In genomic region chr20:34311118-34312023, GRCh38 we compare ENCODE assay signal across 9 cellular contexts. TPM values are rescaled to one million over a fixed set of nuclear protein-coding genes. Genes with fewer than 3 reads are reported as not detected.
DNase-seq lines count a peak whose midpoint lies in the region; ATAC-seq, FAIRE-seq and TF ChIP-seq lines count a peak whose summit lies in the region.
"Had no signal": no experiment of that assay in that cellular context is flagged by ENCODE, and none has a peak within 500 bp of the region (broad histone marks: within the 10 kb centered on the region; RNA-seq: fewer than 3 reads in every experiment).

No MANE protein-coding gene starts in this region.

- peaks cover 18% of the 10 kb centered on the region for H3K4me1 Mint-ChIP-seq in stimulated activated naive CD8-positive, alpha-beta T cell treated with anti-CD3 and anti-CD28 coated beads, Interleukin-15, amount 100 ng/mL, for 72 hours

- H3K9me3 Mint-ChIP-seq in stimulated activated naive CD8-positive, alpha-beta T cell treated with anti-CD3 and anti-CD28 coated beads, Interleukin-15, amount 100 ng/mL, for 72 hours: no peaks in the 10 kb centered on the region

- H3K27ac Mint-ChIP-seq in stimulated activated naive CD8-positive, alpha-beta T cell treated with anti-CD3 and anti-CD28 coated beads, Interleukin-15, amount 100 ng/mL, for 72 hours: no peak overlapping the region

- H3K4me3 Mint-ChIP-seq in stimulated activated naive CD8-positive, alpha-beta T cell treated with anti-CD3 and anti-CD28 coated beads, Interleukin-15, amount 100 ng/mL, for 72 hours: peak overlapping the region; percentile 29 to 75

- H3K27me3 Mint-ChIP-seq in stimulated activated naive CD8-positive, alpha-beta T cell treated with anti-CD3 and anti-CD28 coated beads, Interleukin-15, amount 100 ng/mL, for 72 hours: peaks cover 26% of the 10 kb centered on the region

- H3K4me1 ChIP-seq in right lobe of liver: peaks cover 0 to 38% (median 11%) of the 10 kb centered on the region in 4 donors
- H3K4me1 ChIP-seq in aorta (ENCODE audit: control insufficient read depth in 1 of 2, insufficient read depth in 2 of 2, low read length in 2 of 2): no peaks in the 10 kb centered on the region

- ATAC-seq in stimulated activated naive CD8-positive, alpha-beta T cell treated with anti-CD3 and anti-CD28 coated beads, Interleukin-15, amount 100 ng/mL, for 72 hours: peak; percentile 2
- ATAC-seq in stimulated activated naive CD8-positive, alpha-beta T cell treated with anti-CD3 and anti-CD28 coated beads, Interleukin-15, Interleukin-2, amounts not matched to agents 100 U/mL and 50 U/mL, for 24 hours: no peak
- ATAC-seq in right lobe of liver: peak; percentile 77 to 87 (median 82)
- peak; percentile 51 for ATAC-seq in aorta (ENCODE audit: low FRiP score)

- H3K9me3 ChIP-seq in right lobe of liver (no peaks in the 10 kb centered on the region), aorta (ENCODE audit: control insufficient read depth, low read length) (no peaks in the 10 kb centered on the region)

- no peak overlapping the region for H3K4me3 ChIP-seq in bronchial epithelial cell (ENCODE audit: low read depth, low read length)
- H3K4me3 ChIP-seq in right lobe of liver: peak overlapping the region; percentile 21 to 57 (median 57)
- no peak overlapping the region for H3K4me3 ChIP-seq in aorta (ENCODE audit: low read length in 2 of 2)

- TF ChIP-seq CTCF in bronchial epithelial cell (IDR thresholded peaks at IDR 0.05; ENCODE audit: insufficient read depth, low read length, severe bottlenecking) (peak; percentile 16), right lobe of liver (IDR thresholded peaks at IDR 0.05) (peak in 1 of 4 donors; percentile 6)

- WGBS in right lobe of liver (ENCODE audit: insufficient coverage, low coverage, low lambda C conversion rate, missing lambda C conversion rate): 4% methylated on average over 29 of the region's 45 CpGs
- 10 to 11% methylated on average over 42 to 45 of the region's 45 CpGs for WGBS in aorta, 2 donors

- no peak for FAIRE-seq in bronchial epithelial cell (lab: Jason Lieb, UNC)
- FAIRE-seq: endometrium had no signal

- no peak for TF ChIP-seq POLR2A in right lobe of liver (IDR thresholded peaks at IDR 0.05)

- H3K27ac ChIP-seq in right lobe of liver: peak overlapping the region; percentile 21 to 91 (median 89)
- no peak overlapping the region for H3K27ac ChIP-seq in aorta (ENCODE audit: low read depth in 1 of 2, low read length in 2 of 2)

- intact Hi-C loops in right lobe of liver (cut with DNase I) (no loop called here), aorta (cut with DNase I) (loop anchor here (2.0 to 10.0 kb wide), 5 partner anchors 123 to 443 kb away; no protein-coding TSS in a partner anchor)

- no peaks in the 10 kb centered on the region for H3K36me3 ChIP-seq in bronchial epithelial cell (ENCODE audit: control insufficient read depth, insufficient read depth, low read length)
- no peaks in the 10 kb centered on the region for H3K36me3 ChIP-seq in right lobe of liver
- H3K36me3 ChIP-seq in aorta (ENCODE audit: control insufficient read depth in 1 of 2, insufficient read depth in 2 of 2, low read length in 1 of 2): no peaks in the 10 kb centered on the region

- H3K27me3 ChIP-seq in bronchial epithelial cell (ENCODE audit: control insufficient read depth, insufficient read depth, low read length): no peaks in the 10 kb centered on the region
- no peaks in the 10 kb centered on the region for H3K27me3 ChIP-seq in right lobe of liver
- no peaks in the 10 kb centered on the region for H3K27me3 ChIP-seq in aorta (ENCODE audit: control insufficient read depth in 1 of 2, insufficient read depth in 2 of 2, low read length in 1 of 2)

- peak in 1 of 2 donors; percentile 7 for DNase-seq in stimulated activated naive CD8-positive, alpha-beta T cell treated with anti-CD3 and anti-CD28 coated beads, Interleukin-15, amount 100 ng/mL, for 72 hours
- DNase-seq in stimulated activated naive CD8-positive, alpha-beta T cell treated with anti-CD3 and anti-CD28 coated beads, Interleukin-15, Interleukin-2, amounts not matched to agents 100 U/mL and 50 U/mL, for 24 hours: no peak
- DNase-seq in bronchial epithelial cell (ENCODE audit: low read depth) (no peak), right lobe of liver (peak; percentile 91 to 98 (median 97)), aorta (peak; percentile 55 to 82), inferior parietal cortex (ENCODE audit: extremely low spot score) (no peak)
- DNase-seq in stimulated activated naive CD4-positive, alpha-beta T cell treated with Interleukin-2 at 50 U/mL for 16 hours (lab: John Stamatoyannopoulos, UW): no peak
- DNase-seq in activated CD4-positive, CD25-positive, alpha-beta regulatory T cell (lab: John Stamatoyannopoulos, UW): no peak

RNA-seq across cellular contexts. Expression of gene AHCY, which starts 8.2 kb away (rescaled TPM):
- 207 and 278 TPM in 2 replicates for total RNA-seq in bronchial epithelial cell
- total RNA-seq in right lobe of liver: 100 to 1,000 TPM in 5 of 6 experiments, 10 to 100 TPM in 1; 66.5 to 142 (median 111) TPM
- 10 to 100 TPM; 31.8 to 37.9 TPM for total RNA-seq in aorta
- 10 to 100 TPM; 38.1 to 53.0 TPM for polyA plus RNA-seq in aorta

RNA-seq across cellular contexts. Expression of gene ITCH, which starts 51.7 kb away (rescaled TPM):
- total RNA-seq in bronchial epithelial cell (83.7 and 93.2 TPM in 2 replicates), right lobe of liver (10 to 100 TPM; 32.8 to 71.4 (median 44.1) TPM), aorta (10 to 100 TPM; 60.5 to 66.2 TPM)
- 10 to 100 TPM; 11.7 to 13.1 TPM for polyA plus RNA-seq in aorta

Comparison
In these comparisons a context has a peak if more than half of its experiments do, and no peak if none do; other contexts are left out.
1. DNase-seq: peak in right lobe of liver (3 of 3) and aorta (2 of 2); none in stimulated activated naive CD8-positive, alpha-beta T cell treated with anti-CD3 and anti-CD28 coated beads, Interleukin-15, Interleukin-2, amounts not matched to agents 100 U/mL and 50 U/mL, for 24 hours (single experiment), bronchial epithelial cell (single experiment), inferior parietal cortex (single experiment), stimulated activated naive CD4-positive, alpha-beta T cell treated with Interleukin-2 at 50 U/mL for 16 hours (single experiment) and activated CD4-positive, CD25-positive, alpha-beta regulatory T cell (0 of 4).
2. H3K4me3 ChIP-seq: peak in right lobe of liver (3 of 3); none in bronchial epithelial cell (single experiment) and aorta (0 of 2).
3. H3K27ac ChIP-seq: peak in right lobe of liver (3 of 3); none in aorta (0 of 2).
4. intact Hi-C loops: an anchor here in aorta (2.0 to 10.0 kb wide); none called in right lobe of liver.